Comparison of ENCODE assay signal across 12 cellular contexts in genomic region chr12:130162771-130163460, GRCh38. TPM values are rescaled to one million over a fixed set of nuclear protein-coding genes. Genes with fewer than 3 reads are reported as not detected.
DNase-seq lines count a peak whose midpoint lies in the region; ATAC-seq, FAIRE-seq and TF ChIP-seq lines count a peak whose summit lies in the region.
"Had no signal": no experiment of that assay in that cellular context is flagged by ENCODE, and none has a peak within 500 bp of the region (broad histone marks: within the 10 kb centered on the region; RNA-seq: fewer than 3 reads in every experiment).

No MANE protein-coding gene starts in this region.

- no peak overlapping the region for H2AFZ ChIP-seq in GM23338

- no peak for FAIRE-seq in D721Med (lab: Jason Lieb, UNC)
- FAIRE-seq: G401.6, GM19239, TTC549 had no signal

- H3K4me1 ChIP-seq in GM23338 (ENCODE audit: insufficient read depth) (peaks cover 30% of the 10 kb centered on the region), iPS-20b (ENCODE audit: insufficient read depth, low read length) (peaks cover 44% of the 10 kb centered on the region)

- TF ChIP-seq CTCF in GM23338 (conservative IDR thresholded peaks at IDR 0.05; ENCODE audit: low read depth in 2 of 2) (no peak), WERI-Rb-1 (IDR thresholded peaks at IDR 0.05; ENCODE audit: low read depth, low read length) (no peak), D721Med (IDR thresholded peaks at IDR 0.05; ENCODE audit: insufficient read depth, missing control alignments) (no peak)

- no peaks in the 10 kb centered on the region for H3K79me2 ChIP-seq in GM23338 (replicated peaks; ENCODE audit: insufficient read depth)

- peaks cover 5% of the 10 kb centered on the region for H3K27me3 Mint-ChIP-seq in GM23338 (ENCODE audit: insufficient read depth, low read depth, poor library complexity)

- no peaks in the 10 kb centered on the region; the same call in 1 of the 2 replicates for H4K20me1 ChIP-seq in GM23338 (replicated peaks; ENCODE audit: insufficient read depth)

- ATAC-seq in GM23338 (no peak), GM21367 (IDR thresholded peaks at IDR 0.05; ENCODE audit: unreplicated experiment) (no peak)

- H3K4me3 ChIP-seq in GM23338: peak overlapping the region; percentile 47; the same call in 1 of the 2 replicates
- peak overlapping the region; percentile 40 for H3K4me3 ChIP-seq in WERI-Rb-1 (ENCODE audit: low read depth, low read length)
- peak overlapping the region; percentile 45; the same call in 1 of the 2 replicates for H3K4me3 ChIP-seq in iPS-20b (ENCODE audit: low read length)
- peak overlapping the region; percentile 33 for H3K4me3 ChIP-seq in skeletal muscle cell (ENCODE audit: low read depth, low read length)
- H3K4me3 ChIP-seq: body of pancreas had no signal

- H3K27me3 ChIP-seq in GM23338 (ENCODE audit: insufficient read depth) (peaks cover 96% of the 10 kb centered on the region), WERI-Rb-1 (ENCODE audit: insufficient read depth, low read depth, severe bottlenecking) (peaks cover 5% of the 10 kb centered on the region), iPS-20b (ENCODE audit: insufficient read depth, low read length) (peaks cover 96% of the 10 kb centered on the region)

- no peaks in the 10 kb centered on the region for H3K4me1 Mint-ChIP-seq in GM23338

- H3K9me3 ChIP-seq in WERI-Rb-1 (ENCODE audit: severe bottlenecking) (no peaks in the 10 kb centered on the region), iPS-20b (ENCODE audit: insufficient read depth, low read depth, low read length) (no peaks in the 10 kb centered on the region)
- H3K9me3 ChIP-seq: body of pancreas had no signal

- H3K36me3 ChIP-seq in GM23338 (ENCODE audit: insufficient read depth) (0 out of 2 replicates have a peak, but pooled peaks cover 3% of the 10 kb centered on the region), WERI-Rb-1 (no peaks in the 10 kb centered on the region), iPS-20b (ENCODE audit: insufficient read depth, low read depth, low read length) (no peaks in the 10 kb centered on the region)

- H3K9me2 ChIP-seq in GM23338 (ENCODE audit: insufficient read depth): no peaks in the 10 kb centered on the region

- DNase-seq in GM23338 (ENCODE audit: low spot score): no peak
- DNase-seq in WERI-Rb-1: no peak
- DNase-seq in skeletal muscle cell (ENCODE audit: low read depth): no peak
- no peak for DNase-seq in D721Med (ENCODE audit: insufficient read length, low spot score)
- no peak for DNase-seq in OCI-M1 (lab: John Stamatoyannopoulos, UW)

- H3K4me2 ChIP-seq in GM23338: peak overlapping the region; percentile 67; the same call in 1 of the 2 replicates
- H3K4me2 ChIP-seq: KMS-11 had no signal

- H3K9me3 Mint-ChIP-seq in GM23338: peaks cover 56% of the 10 kb centered on the region

- no peak overlapping the region for H3K4me3 Mint-ChIP-seq in GM23338

- H3K27ac ChIP-seq in GM23338 (ENCODE audit: low read depth) (no peak overlapping the region), WERI-Rb-1 (no peak overlapping the region), iPS-20b (ENCODE audit: low read length) (no peak overlapping the region)
- H3K27ac ChIP-seq: body of pancreas, KMS-11 had no signal

- H3F3A ChIP-seq in GM23338 (replicated peaks; ENCODE audit: low read depth): 0 out of 2 replicates have a peak, but pooled peaks cover 4% of the 10 kb centered on the region

- H3K27ac Mint-ChIP-seq in GM23338: no peak overlapping the region

- H3K9ac ChIP-seq in iPS-20b (ENCODE audit: low read depth, low read length): no peak overlapping the region
- H3K9ac ChIP-seq: KMS-11 had no signal

- H3K36me3 Mint-ChIP-seq in GM23338 (ENCODE audit: low read depth): peaks cover 39% of the 10 kb centered on the region

TF ChIP-seq in GM23338, 12 proteins besides CTCF, POLR2A, EP300 and RAD21 (continues in another document):
- TF ChIP-seq JUNB (IDR thresholded peaks at IDR 0.05; ENCODE audit: unreplicated experiment) (no peak), STAT1 (IDR thresholded peaks at IDR 0.05; ENCODE audit: unreplicated experiment) (no peak), POLR2AphosphoS5 (IDR thresholded peaks at IDR 0.05; ENCODE audit: low read depth) (no peak), EZH2 (IDR thresholded peaks at IDR 0.05; ENCODE audit: low read depth, unreplicated experiment) (peak; percentile 44), CREB1 (CRISPR knock-in tag; IDR thresholded peaks at IDR 0.05; ENCODE audit: low read depth) (no peak), ZNF114 (CRISPR knock-in tag; IDR thresholded peaks at IDR 0.05) (no peak), ZNF331 (CRISPR knock-in tag; IDR thresholded peaks at IDR 0.05; ENCODE audit: low read depth) (no peak), ETS1 (IDR thresholded peaks at IDR 0.05) (no peak)
- TF ChIP-seq, protein P1, sequence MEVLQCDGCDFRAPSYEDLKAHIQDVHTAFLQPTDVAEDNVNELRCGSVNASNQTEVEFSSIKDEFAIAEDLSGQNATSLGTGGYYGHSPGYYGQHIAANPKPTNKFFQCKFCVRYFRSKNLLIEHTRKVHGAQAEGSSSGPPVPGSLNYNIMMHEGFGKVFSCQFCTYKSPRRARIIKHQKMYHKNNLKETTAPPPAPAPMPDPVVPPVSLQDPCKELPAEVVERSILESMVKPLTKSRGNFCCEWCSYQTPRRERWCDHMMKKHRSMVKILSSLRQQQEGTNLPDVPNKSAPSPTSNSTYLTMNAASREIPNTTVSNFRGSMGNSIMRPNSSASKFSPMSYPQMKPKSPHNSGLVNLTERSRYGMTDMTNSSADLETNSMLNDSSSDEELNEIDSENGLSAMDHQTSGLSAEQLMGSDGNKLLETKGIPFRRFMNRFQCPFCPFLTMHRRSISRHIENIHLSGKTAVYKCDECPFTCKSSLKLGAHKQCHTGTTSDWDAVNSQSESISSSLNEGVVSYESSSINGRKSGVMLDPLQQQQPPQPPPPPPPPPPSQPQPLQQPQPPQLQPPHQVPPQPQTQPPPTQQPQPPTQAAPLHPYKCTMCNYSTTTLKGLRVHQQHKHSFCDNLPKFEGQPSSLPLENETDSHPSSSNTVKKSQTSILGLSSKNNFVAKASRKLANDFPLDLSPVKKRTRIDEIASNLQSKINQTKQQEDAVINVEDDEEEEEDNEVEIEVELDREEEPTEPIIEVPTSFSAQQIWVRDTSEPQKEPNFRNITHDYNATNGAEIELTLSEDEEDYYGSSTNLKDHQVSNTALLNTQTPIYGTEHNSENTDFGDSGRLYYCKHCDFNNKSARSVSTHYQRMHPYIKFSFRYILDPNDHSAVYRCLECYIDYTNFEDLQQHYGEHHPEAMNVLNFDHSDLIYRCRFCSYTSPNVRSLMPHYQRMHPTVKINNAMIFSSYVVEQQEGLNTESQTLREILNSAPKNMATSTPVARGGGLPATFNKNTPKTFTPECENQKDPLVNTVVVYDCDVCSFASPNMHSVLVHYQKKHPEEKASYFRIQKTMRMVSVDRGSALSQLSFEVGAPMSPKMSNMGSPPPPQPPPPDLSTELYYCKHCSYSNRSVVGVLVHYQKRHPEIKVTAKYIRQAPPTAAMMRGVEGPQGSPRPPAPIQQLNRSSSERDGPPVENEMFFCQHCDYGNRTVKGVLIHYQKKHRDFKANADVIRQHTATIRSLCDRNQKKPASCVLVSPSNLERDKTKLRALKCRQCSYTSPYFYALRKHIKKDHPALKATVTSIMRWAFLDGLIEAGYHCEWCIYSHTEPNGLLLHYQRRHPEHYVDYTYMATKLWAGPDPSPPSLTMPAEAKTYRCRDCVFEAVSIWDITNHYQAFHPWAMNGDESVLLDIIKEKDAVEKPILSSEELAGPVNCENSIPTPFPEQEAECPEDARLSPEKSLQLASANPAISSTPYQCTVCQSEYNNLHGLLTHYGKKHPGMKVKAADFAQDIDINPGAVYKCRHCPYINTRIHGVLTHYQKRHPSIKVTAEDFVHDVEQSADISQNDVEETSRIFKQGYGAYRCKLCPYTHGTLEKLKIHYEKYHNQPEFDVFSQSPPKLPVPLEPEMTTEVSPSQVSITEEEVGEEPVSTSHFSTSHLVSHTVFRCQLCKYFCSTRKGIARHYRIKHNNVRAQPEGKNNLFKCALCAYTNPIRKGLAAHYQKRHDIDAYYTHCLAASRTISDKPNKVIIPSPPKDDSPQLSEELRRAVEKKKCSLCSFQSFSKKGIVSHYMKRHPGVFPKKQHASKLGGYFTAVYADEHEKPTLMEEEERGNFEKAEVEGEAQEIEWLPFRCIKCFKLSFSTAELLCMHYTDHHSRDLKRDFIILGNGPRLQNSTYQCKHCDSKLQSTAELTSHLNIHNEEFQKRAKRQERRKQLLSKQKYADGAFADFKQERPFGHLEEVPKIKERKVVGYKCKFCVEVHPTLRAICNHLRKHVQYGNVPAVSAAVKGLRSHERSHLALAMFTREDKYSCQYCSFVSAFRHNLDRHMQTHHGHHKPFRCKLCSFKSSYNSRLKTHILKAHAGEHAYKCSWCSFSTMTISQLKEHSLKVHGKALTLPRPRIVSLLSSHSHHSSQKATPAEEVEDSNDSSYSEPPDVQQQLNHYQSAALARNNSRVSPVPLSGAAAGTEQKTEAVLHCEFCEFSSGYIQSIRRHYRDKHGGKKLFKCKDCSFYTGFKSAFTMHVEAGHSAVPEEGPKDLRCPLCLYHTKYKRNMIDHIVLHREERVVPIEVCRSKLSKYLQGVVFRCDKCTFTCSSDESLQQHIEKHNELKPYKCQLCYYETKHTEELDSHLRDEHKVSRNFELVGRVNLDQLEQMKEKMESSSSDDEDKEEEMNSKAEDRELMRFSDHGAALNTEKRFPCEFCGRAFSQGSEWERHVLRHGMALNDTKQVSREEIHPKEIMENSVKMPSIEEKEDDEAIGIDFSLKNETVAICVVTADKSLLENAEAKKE (CRISPR knock-in tag; IDR thresholded peaks at IDR 0.05): no peak

RNA-seq across cellular contexts. Expression of gene FZD10, which starts 0.7 kb away (rescaled TPM):
- total RNA-seq in GM23338 (2014; rRNA removed; shearing (Covaris generic)): 0.35 and 0.45 TPM in 2 replicates
- polyA plus RNA-seq in GM23338 (2016; fragmentation: Nextera tagmentation; extraction: Ambion mirVana): 0.11 and 0.14 TPM in 2 replicates
